1 cellular context compared by ENCODE assay signal in genomic region chr2:218435003-218435982, GRCh38.
TF ChIP-seq lines count a peak whose summit lies in the region.

No MANE protein-coding gene starts in this region.

TF ChIP-seq in IMR-90, 13 proteins besides CTCF, POLR2A, EP300 and RAD21:
- TF ChIP-seq CEBPB (IDR thresholded peaks at IDR 0.05; ENCODE audit: low read depth, low read length) (peak; percentile 48; the same call in 1 of the 2 replicates), RFX5 (IDR thresholded peaks at IDR 0.05; ENCODE audit: low read depth, low read length) (no peak)
